8 cellular contexts compared by ENCODE assay signal in genomic region chr6:117675658-117676301, GRCh38. TPM values are rescaled to one million over a fixed set of nuclear protein-coding genes. Genes with fewer than 3 reads are reported as not detected.
DNase-seq lines count a peak whose midpoint lies in the region; ATAC-seq and TF ChIP-seq lines count a peak whose summit lies in the region.
"Not testable (repeated sequence)": the region's sequence is repeated elsewhere in the genome, so short reads cannot be mapped to it uniquely, and the experiment has no call there.

No MANE protein-coding gene starts in this region.

- H3K4me3 ChIP-seq in RWPE2 (ENCODE audit: severe bottlenecking) (peak overlapping the region; percentile 95), fibroblast of villous mesenchyme (ENCODE audit: low read depth, low read length) (peak overlapping the region; percentile 78), mucosa of descending colon (peak overlapping the region; percentile 64)

- H3K27ac Mint-ChIP-seq in activated naive CD8-positive, alpha-beta T cell treated with anti-CD3 and anti-CD28 coated beads, Interleukin-2, amount 10 ng/mL, durations not matched to agents 7 days and 5 days = peak overlapping the region; percentile 91
- H3K27ac Mint-ChIP-seq in stimulated activated effector memory CD8-positive, alpha-beta T cell treated with anti-CD3 and anti-CD28 coated beads, Interleukin-12 subunit alpha, Interleukin-12 subunit beta, amount 100 ng/mL, for 72 hours = peak overlapping the region; percentile 96

- H3K4me1 Mint-ChIP-seq in activated naive CD8-positive, alpha-beta T cell treated with anti-CD3 and anti-CD28 coated beads, Interleukin-2, amount 10 ng/mL, durations not matched to agents 7 days and 5 days = peaks cover 33% of the 10 kb centered on the region
- H3K4me1 Mint-ChIP-seq in stimulated activated effector memory CD8-positive, alpha-beta T cell treated with anti-CD3 and anti-CD28 coated beads, Interleukin-12 subunit alpha, Interleukin-12 subunit beta, amount 100 ng/mL, for 72 hours = peaks cover 49% of the 10 kb centered on the region

- peaks cover 38% of the 10 kb centered on the region for H3K36me3 ChIP-seq in RWPE2 (ENCODE audit: low read depth)
- H3K36me3 ChIP-seq in mucosa of descending colon (ENCODE audit: low read depth) = not testable (repeated sequence)

- H3K9me3 ChIP-seq in RWPE2 (ENCODE audit: severe bottlenecking); mucosa of descending colon: not testable (repeated sequence)

- H3K9me3 Mint-ChIP-seq in activated naive CD8-positive, alpha-beta T cell treated with anti-CD3 and anti-CD28 coated beads, Interleukin-2, amount 10 ng/mL, durations not matched to agents 7 days and 5 days; stimulated activated effector memory CD8-positive, alpha-beta T cell treated with anti-CD3 and anti-CD28 coated beads, Interleukin-12 subunit alpha, Interleukin-12 subunit beta, amount 100 ng/mL, for 72 hours: not testable (repeated sequence)

- H3K4me3 Mint-ChIP-seq in activated naive CD8-positive, alpha-beta T cell treated with anti-CD3 and anti-CD28 coated beads, Interleukin-2, amount 10 ng/mL, durations not matched to agents 7 days and 5 days = peak overlapping the region; percentile 88
- peak overlapping the region; percentile 87 for H3K4me3 Mint-ChIP-seq in stimulated activated effector memory CD8-positive, alpha-beta T cell treated with anti-CD3 and anti-CD28 coated beads, Interleukin-12 subunit alpha, Interleukin-12 subunit beta, amount 100 ng/mL, for 72 hours

- DNase-seq in DMS53 (lab: John Stamatoyannopoulos, UW) (peak; percentile 20), fibroblast of villous mesenchyme (ENCODE audit: low read depth) (peak; percentile 21), mucosa of descending colon (peak; percentile 9 to 54 (median 54))
- DNase-seq in RWPE2 (ENCODE audit: low spot score) = not testable (repeated sequence)
- peak; percentile 44 for DNase-seq in activated naive CD8-positive, alpha-beta T cell treated with anti-CD3 and anti-CD28 coated beads, Interleukin-2, amount 10 ng/mL, durations not matched to agents 7 days and 5 days
- peak in 1 of 2 donors; percentile 60 for DNase-seq in stimulated activated effector memory CD8-positive, alpha-beta T cell treated with anti-CD3 and anti-CD28 coated beads, Interleukin-12 subunit alpha, Interleukin-12 subunit beta, amount 100 ng/mL, for 72 hours (ENCODE audit: low spot score in 2 of 2)

- peaks cover 22% of the 10 kb centered on the region for H3K4me1 ChIP-seq in RWPE2 (ENCODE audit: insufficient read depth, poor library complexity, severe bottlenecking)
- H3K4me1 ChIP-seq in mucosa of descending colon (ENCODE audit: low read depth) = peaks cover 26% of the 10 kb centered on the region

- not testable (repeated sequence) for H3K27me3 ChIP-seq in RWPE2 (ENCODE audit: insufficient read depth, poor library complexity, severe bottlenecking)

- not testable (repeated sequence) for H3K27me3 Mint-ChIP-seq in activated naive CD8-positive, alpha-beta T cell treated with anti-CD3 and anti-CD28 coated beads, Interleukin-2, amount 10 ng/mL, durations not matched to agents 7 days and 5 days

- ATAC-seq in GM21447 (IDR thresholded peaks at IDR 0.05; ENCODE audit: unreplicated experiment) = peak; percentile 18
- ATAC-seq in HG03159 (IDR thresholded peaks at IDR 0.05; ENCODE audit: unreplicated experiment) = peak; percentile 35
- ATAC-seq in RWPE2 (ENCODE audit: low read depth) = peak; percentile 39
- peak; percentile 35 for ATAC-seq in activated naive CD8-positive, alpha-beta T cell treated with anti-CD3 and anti-CD28 coated beads, Interleukin-2, amount 10 ng/mL, durations not matched to agents 7 days and 5 days (ENCODE audit: low read depth)
- peak; percentile 65 for ATAC-seq in mucosa of descending colon
- peak; percentile 53 for ATAC-seq in stimulated activated effector memory CD8-positive, alpha-beta T cell treated with anti-CD3 and anti-CD28 coated beads, Interleukin-12 subunit alpha, Interleukin-12 subunit beta, amount 100 ng/mL, for 72 hours

- not testable (repeated sequence) for TF ChIP-seq CTCF in RWPE2 (IDR thresholded peaks at IDR 0.05; ENCODE audit: poor library complexity, severe bottlenecking); fibroblast of villous mesenchyme (IDR thresholded peaks at IDR 0.05; ENCODE audit: insufficient read depth, low read depth, low read length); mucosa of descending colon (IDR thresholded peaks at IDR 0.05)

- POLR2A ChIA-PET in activated naive CD8-positive, alpha-beta T cell treated with anti-CD3 and anti-CD28 coated beads, Interleukin-2, amount 10 ng/mL, durations not matched to agents 7 days and 5 days (lab: Charles Lee) = not testable (repeated sequence)

- peaks cover 21% of the 10 kb centered on the region for H3K36me3 Mint-ChIP-seq in activated naive CD8-positive, alpha-beta T cell treated with anti-CD3 and anti-CD28 coated beads, Interleukin-2, amount 10 ng/mL, durations not matched to agents 7 days and 5 days
- peaks cover 42% of the 10 kb centered on the region for H3K36me3 Mint-ChIP-seq in stimulated activated effector memory CD8-positive, alpha-beta T cell treated with anti-CD3 and anti-CD28 coated beads, Interleukin-12 subunit alpha, Interleukin-12 subunit beta, amount 100 ng/mL, for 72 hours

- intact Hi-C loops in mucosa of descending colon (cut with DNase I, micrococcal nuclease) = not testable (repeated sequence)

- peak overlapping the region; percentile 60 for H3K27ac ChIP-seq in RWPE2 (ENCODE audit: poor library complexity, severe bottlenecking)

RNA-seq across cellular contexts. Expression of gene NUS1, which starts 0.5 kb away (rescaled TPM):
- 10 to 100 TPM; 24.1 to 25.1 TPM for total RNA-seq in activated naive CD8-positive, alpha-beta T cell treated with anti-CD3 and anti-CD28 coated beads, Interleukin-2, amount 10 ng/mL, durations not matched to agents 7 days and 5 days
- total RNA-seq in fibroblast of villous mesenchyme (20.3 and 26.8 TPM in 2 replicates), mucosa of descending colon (10 to 100 TPM; 24.2 to 34.8 (median 34.3) TPM)
